In genomic region chr6:75907444-75907843, GRCh38 we compare ENCODE assay signal across 7 cellular contexts.
"Had no signal": no experiment of that assay in that cellular context is flagged by ENCODE, and none has a peak within 500 bp of the region (broad histone marks: within the 10 kb centered on the region; RNA-seq: fewer than 3 reads in every experiment).

No MANE protein-coding gene starts in this region.

- ATAC-seq: GM23338, K562 had no signal

- FAIRE-seq: H54, HTR-8/SVneo, K562 had no signal

- DNase-seq: H9, HCEC 1CT, IMR-90 had no signal

- H3K4me3 Mint-ChIP-seq: GM23338, H9 had no signal

- H3K4me1 Mint-ChIP-seq: GM23338 had no signal

- H3K27ac Mint-ChIP-seq: GM23338 had no signal
